In genomic region chr11:17003426-17003825, GRCh38 we compare ENCODE assay signal across 23 cellular contexts. TPM values are rescaled to one million over a fixed set of nuclear protein-coding genes. Genes with fewer than 3 reads are reported as not detected.
DNase-seq lines count a peak whose midpoint lies in the region; ATAC-seq, FAIRE-seq and TF ChIP-seq lines count a peak whose summit lies in the region.
"Had no signal": no experiment of that assay in that cellular context is flagged by ENCODE, and none has a peak within 500 bp of the region (broad histone marks: within the 10 kb centered on the region; RNA-seq: fewer than 3 reads in every experiment).

No MANE protein-coding gene starts in this region.

- CTCF ChIA-PET in IMR-90 (lab: Yijun Ruan, JAX): no interaction called here

- H3K27me3 ChIP-seq in IMR-90 (ENCODE audit: control insufficient read depth, insufficient read depth, low read length): peaks cover 2% of the 10 kb centered on the region
- no peaks in the 10 kb centered on the region for H3K27me3 ChIP-seq in WERI-Rb-1 (ENCODE audit: insufficient read depth, low read depth, severe bottlenecking)
- no peaks in the 10 kb centered on the region for H3K27me3 ChIP-seq in small intestine (ENCODE audit: control insufficient read depth in 2 of 2, insufficient read depth in 2 of 2, low read length in 2 of 2)
- H3K27me3 ChIP-seq: BE2C; BLaER1 treated with 17β-estradiol and CSF1 and Interleukin-3, amounts not matched to agents 10 nM and 100 nM had no signal

- H3K9me1 ChIP-seq in IMR-90 (ENCODE audit: insufficient read depth, low read length): 0 out of 2 replicates have a peak, but pooled peaks cover 2% of the 10 kb centered on the region

- in situ Hi-C loops in IMR-90 (cut with MboI; ENCODE audit: low sequenced_read_pairs): no loop called here

- H3K79me1 ChIP-seq in IMR-90 (ENCODE audit: low read depth in 1 of 2, low read length in 2 of 2): no peaks in the 10 kb centered on the region

- H3K56ac ChIP-seq in IMR-90 (ENCODE audit: extremely low read depth, insufficient read depth, low read length): no peak overlapping the region

- no peak overlapping the region for H2BK15ac ChIP-seq in IMR-90 (ENCODE audit: low read depth, low read length)

- H3K9ac ChIP-seq in IMR-90 (ENCODE audit: low read depth, low read length): no peak overlapping the region
- H3K9ac ChIP-seq: BLaER1 treated with 17β-estradiol and CSF1 and Interleukin-3, amounts not matched to agents 10 nM and 100 nM had no signal

- no peak for ATAC-seq in IMR-90 (ENCODE audit: low read depth)
- peak; percentile 50 for ATAC-seq in left colon
- no peak for ATAC-seq in GM21737 (IDR thresholded peaks at IDR 0.05; ENCODE audit: unreplicated experiment)
- ATAC-seq: A549, GM23338, HCT116 had no signal

- no peaks in the 10 kb centered on the region for H3K36me3 ChIP-seq in IMR-90 (ENCODE audit: control insufficient read depth, insufficient read depth, low read length)
- H3K36me3 ChIP-seq in WERI-Rb-1: peaks cover 16% of the 10 kb centered on the region
- peaks cover 0 to 2% of the 10 kb centered on the region in 2 donors for H3K36me3 ChIP-seq in small intestine (ENCODE audit: control insufficient read depth in 2 of 2, insufficient read depth in 2 of 2, low read length in 2 of 2)
- H3K36me3 ChIP-seq: BE2C; BLaER1 treated with 17β-estradiol and CSF1 and Interleukin-3, amounts not matched to agents 10 nM and 100 nM had no signal

- H3K4me3 ChIP-seq in IMR-90 (ENCODE audit: insufficient read depth, low read depth, low read length) (no peak overlapping the region), WERI-Rb-1 (ENCODE audit: low read depth, low read length) (no peak overlapping the region), small intestine (ENCODE audit: low read depth in 1 of 2, low read length in 2 of 2) (no peak overlapping the region)
- H3K4me3 ChIP-seq: A549; BLaER1 treated with 17β-estradiol and CSF1 and Interleukin-3, amounts not matched to agents 10 nM and 100 nM; GM23338 had no signal

- no peak overlapping the region for H3K18ac ChIP-seq in IMR-90 (ENCODE audit: low read depth, low read length)

- POLR2A ChIA-PET in IMR-90 (lab: Charles Lee; ENCODE audit: unreplicated experiment): no interaction called here

- no peak for FAIRE-seq in small intestine (lab: Jason Lieb, UNC)
- FAIRE-seq: A549, D721Med, G401.6, GM12892 had no signal

- no peak for TF ChIP-seq RAD21 in IMR-90 (IDR thresholded peaks at IDR 0.05; ENCODE audit: low read length)

- H3K9me3 ChIP-seq in IMR-90 (ENCODE audit: control insufficient read depth, insufficient read depth, low read length) (no peaks in the 10 kb centered on the region), WERI-Rb-1 (ENCODE audit: severe bottlenecking) (no peaks in the 10 kb centered on the region), small intestine (ENCODE audit: control insufficient read depth, low read depth) (no peaks in the 10 kb centered on the region)
- H3K9me3 ChIP-seq: A549, BE2C had no signal

- no peak overlapping the region for H4K8ac ChIP-seq in IMR-90 (ENCODE audit: low read depth in 2 of 2, low read length in 2 of 2)

- H3K4me1 ChIP-seq in IMR-90 (ENCODE audit: control insufficient read depth, insufficient read depth, low read length): no peaks in the 10 kb centered on the region
- H3K4me1 ChIP-seq in small intestine (ENCODE audit: control insufficient read depth in 2 of 2, insufficient read depth in 1 of 2, low read depth in 1 of 2, low read length in 1 of 2): peaks cover 0 to 6% of the 10 kb centered on the region in 2 donors
- H3K4me1 ChIP-seq: BE2C; BLaER1 treated with 17β-estradiol and CSF1 and Interleukin-3, amounts not matched to agents 10 nM and 100 nM had no signal

- intact Hi-C loops in IMR-90 (cut with micrococcal nuclease) (no loop called here), left colon (cut with DNase I, micrococcal nuclease) (no loop called here)

- dilution Hi-C loops in IMR-90 (cut with HindIII; ENCODE audit: low sequenced_read_pairs, unreplicated experiment): no loop called here

- H3K14ac ChIP-seq in IMR-90 (replicated peaks; ENCODE audit: low read depth, low read length): no peak overlapping the region

- no peak overlapping the region for H3K23ac ChIP-seq in IMR-90 (ENCODE audit: low read depth, low read length)

- no peaks in the 10 kb centered on the region for H4K20me1 ChIP-seq in IMR-90 (ENCODE audit: insufficient read depth, low read length)
- H4K20me1 ChIP-seq: BLaER1 treated with 17β-estradiol and CSF1 and Interleukin-3, amounts not matched to agents 10 nM and 100 nM had no signal

- TF ChIP-seq POLR2A in IMR-90 (IDR thresholded peaks at IDR 0.05; ENCODE audit: low read depth, low read length): no peak

- DNase-seq in IMR-90 (no peak), WERI-Rb-1 (no peak), left colon (no peak), small intestine (peak; percentile 40), NCI-H1105 treated with DMSO at 0.1 percent for 48 hours (lab: John Stamatoyannopoulos, UW) (no peak), DMS 273 (lab: John Stamatoyannopoulos, UW; ENCODE audit: unreplicated experiment) (no peak)
- DNase-seq: 8988T; ACHN; AML-193; BE2C; CD4-positive, alpha-beta T cell; CD8-positive, alpha-beta memory T cell; DMS53; DND-41; H9 had no signal

- no peak overlapping the region for H2BK5ac ChIP-seq in IMR-90 (ENCODE audit: low read depth, low read length, poor library complexity, severe bottlenecking)

- peak overlapping the region; percentile 25 for H2AK9ac ChIP-seq in IMR-90 (replicated peaks; ENCODE audit: low read depth, low read length, poor library complexity)

- BruUV-seq in IMR-90 (replicated peaks; lab: Mats Ljungman, UMichigan): no TSS peak

- H4K5ac ChIP-seq in IMR-90 (ENCODE audit: low read depth, low read length): no peak overlapping the region

- no peak overlapping the region for H4K91ac ChIP-seq in IMR-90 (ENCODE audit: insufficient read depth, low read depth, low read length)

- H3K4ac ChIP-seq in IMR-90 (ENCODE audit: low read depth, low read length): no peak overlapping the region

- H3K4me2 ChIP-seq in IMR-90 (ENCODE audit: low read depth, low read length): no peak overlapping the region
- H3K4me2 ChIP-seq: A549; BLaER1 treated with 17β-estradiol and CSF1 and Interleukin-3, amounts not matched to agents 10 nM and 100 nM; GM23338 had no signal

- no peak overlapping the region for H2BK120ac ChIP-seq in IMR-90 (ENCODE audit: low read depth, low read length)

- WGBS in IMR-90 (ENCODE audit: extremely low coverage in 2 of 2, insufficient read length in 1 of 2), 2 experiments: no CpG with 5 or more reads among the region's 2 CpGs
- 24 to 47% (median 43%) methylated on average over 2 of the region's 2 CpGs for WGBS in small intestine, 3 donors

- TF ChIP-seq CTCF in IMR-90 (conservative IDR thresholded peaks at IDR 0.05; ENCODE audit: low read depth, low read length) (no peak), WERI-Rb-1 (IDR thresholded peaks at IDR 0.05; ENCODE audit: low read depth, low read length) (no peak)

- H3K27ac ChIP-seq in IMR-90 (ENCODE audit: insufficient read depth, low read length): no peak overlapping the region
- H3K27ac ChIP-seq in WERI-Rb-1: peak overlapping the region; percentile 93
- no peak overlapping the region for H3K27ac ChIP-seq in small intestine (ENCODE audit: low read depth in 1 of 2, low read length in 1 of 2)
- H3K27ac ChIP-seq: A549; BLaER1 treated with 17β-estradiol and CSF1 and Interleukin-3, amounts not matched to agents 10 nM and 100 nM had no signal

- H2AFZ ChIP-seq in IMR-90 (replicated peaks; ENCODE audit: low read length, poor library complexity): no peak overlapping the region
- H2AFZ ChIP-seq: GM23338 had no signal

- no peak overlapping the region for H2BK20ac ChIP-seq in IMR-90 (ENCODE audit: low read depth, low read length)

- no peak overlapping the region for H2AK5ac ChIP-seq in IMR-90 (ENCODE audit: low read depth, low read length)

TF ChIP-seq in IMR-90, 13 proteins besides CTCF, POLR2A, EP300 and RAD21:
- no peak for TF ChIP-seq RFX5 (IDR thresholded peaks at IDR 0.05; ENCODE audit: low read depth, low read length)
- TF ChIP-seq FOS (IDR thresholded peaks at IDR 0.05; ENCODE audit: low read depth, low read length): no peak
- no peak for TF ChIP-seq RCOR1 (IDR thresholded peaks at IDR 0.05; ENCODE audit: insufficient replicate concordance, low read length)
- no peak for TF ChIP-seq MAZ (IDR thresholded peaks at IDR 0.05; ENCODE audit: borderline replicate concordance, low read depth, low read length)
- no peak for TF ChIP-seq USF2 (IDR thresholded peaks at IDR 0.05; ENCODE audit: low read depth, low read length)
- TF ChIP-seq CHD1 (IDR thresholded peaks at IDR 0.05; ENCODE audit: low read depth, low read length): no peak
- TF ChIP-seq ELK1 (IDR thresholded peaks at IDR 0.05; ENCODE audit: borderline replicate concordance, low read depth, low read length): no peak
- no peak for TF ChIP-seq CEBPB (IDR thresholded peaks at IDR 0.05; ENCODE audit: low read depth, low read length)
- TF ChIP-seq BHLHE40 (IDR thresholded peaks at IDR 0.05; ENCODE audit: low read depth, low read length): no peak
- TF ChIP-seq MAFK (IDR thresholded peaks at IDR 0.05; ENCODE audit: low read depth, low read length): no peak
- no peak for TF ChIP-seq NFE2L2 (IDR thresholded peaks at IDR 0.05; ENCODE audit: low read depth, low read length)
- TF ChIP-seq MXI1 (IDR thresholded peaks at IDR 0.05; ENCODE audit: borderline replicate concordance, low read depth, low read length): no peak
- TF ChIP-seq SMC3 (IDR thresholded peaks at IDR 0.05; ENCODE audit: low read depth, low read length): no peak

RNA-seq across cellular contexts. Expression of gene PLEKHA7, which starts 10.8 kb away (rescaled TPM):
- total RNA-seq in IMR-90 (2012; rRNA removed) (not detected in 2 replicates), left colon (100 to 1,000 TPM in 1 of 2 donors, 10 to 100 TPM in 1; 81.3 to 110 TPM)
- polyA plus RNA-seq in IMR-90 (2012; rRNA removed) (0.10 and 0.12 TPM in 2 replicates), small intestine (10 to 100 TPM; 28.1 to 69.3 (median 52.1) TPM)
- 0.03 TPM in 2 replicates for polyA plus RNA-seq in IMR-90 (2012; cell fraction: cytosol; rRNA removed)
- 0.17 and 0.57 TPM in 2 replicates for polyA plus RNA-seq in IMR-90 (2012; cell fraction: nucleus; rRNA removed; ENCODE audit: low replicate concordance)

Comparison
In these comparisons a context has a peak if more than half of its experiments do, and no peak if none do; other contexts are left out.
1. RNA of gene PLEKHA7, which starts 10.8 kb away (total RNA-seq): 81.3 to 110 TPM in left colon; not detected in IMR-90; every median in the first group is over 10 times any median in the second.